Comparison of ENCODE assay signal across 14 cellular contexts in genomic region chr2:160303076-160303475, GRCh38.
"Had no signal": no experiment of that assay in that cellular context is flagged by ENCODE, and none has a peak within 500 bp of the region (broad histone marks: within the 10 kb centered on the region; RNA-seq: fewer than 3 reads in every experiment).

No MANE protein-coding gene starts in this region.

- H3K9ac ChIP-seq: SK-N-SH had no signal

- H3K4me1 Mint-ChIP-seq: nephron progenitor cell had no signal

- H3K9me3 ChIP-seq: esophagus squamous epithelium, SK-N-SH, spleen, upper lobe of right lung had no signal

- DNase-seq: activated CD4-positive, alpha-beta memory T cell treated with anti-CD3 and anti-CD28 coated beads, Interleukin-2, amount 10 ng/mL, durations not matched to agents 7 days and 5 days; activated CD4-positive, alpha-beta T cell treated with anti-CD3 and anti-CD28 coated beads for 48 hours; activated effector memory CD4-positive, alpha-beta T cell treated with anti-CD3 and anti-CD28 coated beads, Interleukin-2, amount 50 U/mL, for 16 hours; activated naive CD4-positive, alpha-beta T cell treated with anti-CD3 and anti-CD28 coated beads, Interleukin-2, amount 10 ng/mL, durations not matched to agents 7 days and 5 days; esophagus squamous epithelium; midbrain; nephron progenitor cell; nucleus accumbens; SK-N-SH; spleen; stimulated activated CD4-positive, alpha-beta T cell treated with anti-CD3 and anti-CD28 coated beads, Interleukin-4, amount 100 ng/mL, for 1 hour; stimulated activated naive CD4-positive, alpha-beta T cell; upper lobe of right lung had no signal

- H3K4me2 ChIP-seq: SK-N-SH had no signal

- H3K27ac ChIP-seq: coronary artery, esophagus squamous epithelium, spleen, upper lobe of right lung had no signal

- H3K4me3 Mint-ChIP-seq: activated CD4-positive, alpha-beta memory T cell treated with anti-CD3 and anti-CD28 coated beads, Interleukin-2, amount 10 ng/mL, durations not matched to agents 7 days and 5 days; activated naive CD4-positive, alpha-beta T cell treated with anti-CD3 and anti-CD28 coated beads, Interleukin-2, amount 10 ng/mL, durations not matched to agents 7 days and 5 days; nephron progenitor cell had no signal

- ATAC-seq: upper lobe of right lung had no signal

- H3K9me3 Mint-ChIP-seq: activated CD4-positive, alpha-beta memory T cell treated with anti-CD3 and anti-CD28 coated beads, Interleukin-2, amount 10 ng/mL, durations not matched to agents 7 days and 5 days; activated naive CD4-positive, alpha-beta T cell treated with anti-CD3 and anti-CD28 coated beads, Interleukin-2, amount 10 ng/mL, durations not matched to agents 7 days and 5 days; nephron progenitor cell had no signal

- H3K27me3 Mint-ChIP-seq: activated CD4-positive, alpha-beta memory T cell treated with anti-CD3 and anti-CD28 coated beads, Interleukin-2, amount 10 ng/mL, durations not matched to agents 7 days and 5 days; activated naive CD4-positive, alpha-beta T cell treated with anti-CD3 and anti-CD28 coated beads, Interleukin-2, amount 10 ng/mL, durations not matched to agents 7 days and 5 days had no signal

- H3K4me1 ChIP-seq: upper lobe of right lung had no signal

- H3K27ac Mint-ChIP-seq: activated CD4-positive, alpha-beta memory T cell treated with anti-CD3 and anti-CD28 coated beads, Interleukin-2, amount 10 ng/mL, durations not matched to agents 7 days and 5 days; activated naive CD4-positive, alpha-beta T cell treated with anti-CD3 and anti-CD28 coated beads, Interleukin-2, amount 10 ng/mL, durations not matched to agents 7 days and 5 days; nephron progenitor cell had no signal

- H3K27me3 ChIP-seq: esophagus squamous epithelium, spleen, upper lobe of right lung had no signal

- H3K4me3 ChIP-seq: coronary artery, esophagus squamous epithelium, spleen, upper lobe of right lung had no signal
